In genomic region chr3:175432338-175433025, GRCh38 we compare ENCODE assay signal across 13 cellular contexts.
DNase-seq lines count a peak whose midpoint lies in the region; FAIRE-seq and TF ChIP-seq lines count a peak whose summit lies in the region.
"Had no signal": no experiment of that assay in that cellular context is flagged by ENCODE, and none has a peak within 500 bp of the region (broad histone marks: within the 10 kb centered on the region; RNA-seq: fewer than 3 reads in every experiment).

No MANE protein-coding gene starts in this region.

- no peak for FAIRE-seq in GM12892 (lab: Jason Lieb, UNC)

- in situ Hi-C loops in GM23248 (cut with MboI): no loop called here

- DNase-seq in A172 (ENCODE audit: low spot score) (peak; percentile 30), GM23248 (peak; percentile 75), NCI-H69 (lab: John Stamatoyannopoulos, UW) (peak; percentile 95), fibroblast of mammary gland (ENCODE audit: low read depth) (peak; percentile 88), DMS114 treated with DMSO at 0.1 percent for 48 hours (lab: John Stamatoyannopoulos, UW; ENCODE audit: unreplicated experiment) (no peak), chondrocyte (ENCODE audit: low spot score) (no peak), GM12892 (ENCODE audit: insufficient read length) (no peak), GDM1 (lab: John Stamatoyannopoulos, UW) (no peak)
- DNase-seq: AML-193, sigmoid colon, T1000, tibial artery had no signal

- H3K4me1 ChIP-seq in GM23248 (ENCODE audit: insufficient read depth): peaks cover 46% of the 10 kb centered on the region

- peak overlapping the region; percentile 79 for H3K27ac ChIP-seq in GM23248
- H3K27ac ChIP-seq: tibial artery had no signal

- no peaks in the 10 kb centered on the region for H3K9me3 Mint-ChIP-seq in chondrocyte (ENCODE audit: low read depth)

- TF ChIP-seq CTCF in fibroblast of mammary gland (conservative IDR thresholded peaks at IDR 0.05; ENCODE audit: control insufficient read depth, insufficient read depth, low read depth, low read length) (no peak), chondrocyte (IDR thresholded peaks at IDR 0.05) (no peak)

- no peaks in the 10 kb centered on the region for H3K9me3 ChIP-seq in GM23248 (ENCODE audit: low read depth)
- H3K9me3 ChIP-seq: sigmoid colon, tibial artery had no signal

- H3K27me3 ChIP-seq in GM23248 (replicated peaks; ENCODE audit: insufficient read depth): no peaks in the 10 kb centered on the region
- H3K27me3 ChIP-seq: sigmoid colon, tibial artery had no signal

- H3K36me3 Mint-ChIP-seq in chondrocyte (ENCODE audit: low read depth): no peaks in the 10 kb centered on the region
- H3K36me3 Mint-ChIP-seq: activated naive CD8-positive, alpha-beta T cell had no signal

- peak overlapping the region; percentile 35 for H3K4me3 ChIP-seq in GM23248
- no peak overlapping the region for H3K4me3 ChIP-seq in fibroblast of mammary gland (ENCODE audit: control insufficient read depth, low read depth, low read length)
- H3K4me3 ChIP-seq: sigmoid colon, tibial artery had no signal

- no peaks in the 10 kb centered on the region for H3K36me3 ChIP-seq in GM23248 (ENCODE audit: low read depth)
- H3K36me3 ChIP-seq: sigmoid colon, tibial artery had no signal

- H3K27ac Mint-ChIP-seq in chondrocyte (ENCODE audit: unreplicated experiment): no peak overlapping the region
- H3K27ac Mint-ChIP-seq: activated naive CD8-positive, alpha-beta T cell had no signal

- no peaks in the 10 kb centered on the region for H4K20me1 ChIP-seq in GM23248 (ENCODE audit: insufficient read depth)

- no peaks in the 10 kb centered on the region for H3K27me3 Mint-ChIP-seq in chondrocyte (ENCODE audit: low read depth)
- H3K27me3 Mint-ChIP-seq: activated naive CD8-positive, alpha-beta T cell had no signal

- H3K4me3 Mint-ChIP-seq in chondrocyte (ENCODE audit: unreplicated experiment): no peak overlapping the region
- H3K4me3 Mint-ChIP-seq: activated naive CD8-positive, alpha-beta T cell had no signal

- TF ChIP-seq POLR2A in GM12892 (IDR thresholded peaks at IDR 0.05; ENCODE audit: low read depth, low read length): no peak

- 41 to 45% methylated on average over 4 of the region's 4 CpGs for WGBS in GM23248 (ENCODE audit: low coverage in 1 of 2, low lambda C conversion rate in 2 of 2, missing lambda C conversion rate in 2 of 2), 2 experiments

- H2AFZ ChIP-seq in GM23248: peak overlapping the region; percentile 17

- peaks cover 31% of the 10 kb centered on the region for H3F3A ChIP-seq in GM23248 (ENCODE audit: insufficient read depth)

- H3K4me1 Mint-ChIP-seq in chondrocyte (ENCODE audit: low read depth): peaks cover 23% of the 10 kb centered on the region

- H3K4me2 ChIP-seq in GM23248 (ENCODE audit: unreplicated experiment): peak overlapping the region; percentile 54

- peak overlapping the region; percentile 40 for H3K9ac ChIP-seq in GM23248

- H3K79me2 ChIP-seq in GM23248 (ENCODE audit: insufficient read depth): no peaks in the 10 kb centered on the region

- H3K9me2 ChIP-seq in GM23248 (ENCODE audit: insufficient read depth): no peaks in the 10 kb centered on the region

Comparison
In these comparisons a context has a peak if more than half of its experiments do, and no peak if none do; other contexts are left out.
1. DNase-seq: peak in A172 (single experiment), GM23248 (single experiment), NCI-H69 (single experiment) and fibroblast of mammary gland (single experiment); none in DMS114 treated with DMSO at 0.1 percent for 48 hours (single experiment), chondrocyte (single experiment), GM12892 (single experiment) and GDM1 (single experiment).